Comparison of ENCODE assay signal across 21 cellular contexts in the genomic region with DNA sequence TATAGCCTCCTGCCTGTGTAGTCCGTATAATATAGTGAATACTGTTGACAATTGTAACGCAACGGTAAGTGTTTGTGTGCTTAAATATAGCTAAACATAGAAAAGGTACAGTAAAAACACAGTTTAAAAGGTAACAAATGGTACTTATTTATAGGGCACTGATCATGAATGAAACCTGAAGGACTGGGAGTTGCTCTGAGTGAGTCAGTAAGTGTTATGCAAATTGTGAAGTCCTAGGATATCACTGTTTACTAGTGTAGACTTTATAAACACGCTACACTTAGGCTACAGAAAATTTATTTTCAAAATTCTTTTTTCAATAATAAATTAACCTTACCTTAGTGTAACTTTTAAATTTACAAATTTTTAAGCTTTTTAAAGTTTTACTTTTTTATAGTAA.
"Had no signal": no experiment of that assay in that cellular context is flagged by ENCODE, and none has a peak within 500 bp of the region (broad histone marks: within the 10 kb centered on the region; RNA-seq: fewer than 3 reads in every experiment).

No MANE protein-coding gene starts in this region.

- H2AFZ ChIP-seq: parathyroid adenoma had no signal

- H3K79me2 ChIP-seq: parathyroid adenoma had no signal

- H3K27ac ChIP-seq: dorsolateral prefrontal cortex, gastrocnemius medialis, parathyroid adenoma, prostate gland, right lobe of liver, spleen, tibial artery, upper lobe of left lung, vagina had no signal

- H3K4me1 ChIP-seq: gastrocnemius medialis, parathyroid adenoma, prostate gland, right lobe of liver, spleen, tibial artery, upper lobe of left lung, vagina had no signal

- H3K36me3 ChIP-seq: gastrocnemius medialis, prostate gland, right lobe of liver, spleen, tibial artery, upper lobe of left lung, vagina had no signal

- H3K9ac ChIP-seq: parathyroid adenoma had no signal

- H3K9me3 ChIP-seq: gastrocnemius medialis, prostate gland, right lobe of liver, tibial artery, upper lobe of left lung, vagina had no signal

- DNase-seq: cortex of kidney; dorsolateral prefrontal cortex; effector CD8-positive, alpha-beta T cell; gastrocnemius medialis; kidney glomerular epithelial cell; mesendoderm; naive B cell; nephron progenitor cell; retina; right lobe of liver; spleen; stimulated activated CD4-positive, alpha-beta T cell treated with anti-CD3 and anti-CD28 coated beads, Interleukin-15, amount 100 ng/mL, for 24 hours; stimulated activated CD4-positive, alpha-beta T cell treated with anti-CD3 and anti-CD28 coated beads, Interleukin-1b, Interleukin-23, amount 100 ng/mL, for 48 hours; stimulated activated CD4-positive, alpha-beta T cell treated with anti-CD3 and anti-CD28 coated beads, Interleukin-4, amount 100 ng/mL, for 24 hours; tibial artery; upper lobe of left lung had no signal

- H3K4me3 ChIP-seq: dorsolateral prefrontal cortex, gastrocnemius medialis, prostate gland, right lobe of liver, spleen, tibial artery, upper lobe of left lung, vagina had no signal

- ATAC-seq: esophagus mucosa; gastrocnemius medialis; right lobe of liver; stimulated activated memory B cell treated with anti-CD40 and anti-IgM and Interleukin-4, amounts not matched to agents 10 μg/mL and 1 μg/mL and 100 μg/mL, for 72 hours had no signal

- H3K27me3 ChIP-seq: dorsolateral prefrontal cortex, gastrocnemius medialis, right lobe of liver, spleen, tibial artery, upper lobe of left lung, vagina had no signal
